In genomic region chr22:50343541-50343935, GRCh38 we compare ENCODE assay signal across 8 cellular contexts. TPM values are rescaled to one million over a fixed set of nuclear protein-coding genes. Genes with fewer than 3 reads are reported as not detected.
A peak's percentile ranks its signal among the peaks of the same experiment; 100 is the strongest.
DNase-seq lines count a peak whose midpoint lies in the region; ATAC-seq, FAIRE-seq and TF ChIP-seq lines count a peak whose summit lies in the region.

No MANE protein-coding gene starts in this region.

- CTCF ChIA-PET in CD8-positive, alpha-beta memory T cell (lab: Charles Lee) = interaction anchor here (1.0 kb wide), 1 partner anchor 277 kb away, joined by 5 read pairs; no protein-coding TSS in a partner anchor
- CTCF ChIA-PET in PC-3 (lab: Charles Lee) = no interaction called here

- H3K36me3 Mint-ChIP-seq in CD8-positive, alpha-beta memory T cell = peaks cover 0 to 1% (median 0%) of the 10 kb centered on the region in 3 donors

- peak overlapping the region; percentile 90 for H3K9ac ChIP-seq in PC-3 (ENCODE audit: low read length)

- peak overlapping the region; percentile 58 for H3K4me3 ChIP-seq in CD8-positive, alpha-beta memory T cell (ENCODE audit: low read length)
- H3K4me3 ChIP-seq in PC-3 (ENCODE audit: low read length) (peak overlapping the region; percentile 80), pancreas (peak overlapping the region; percentile 75 to 82 (median 78))

- POLR2A ChIA-PET in CD8-positive, alpha-beta memory T cell (lab: Charles Lee) = no interaction called here
- POLR2A ChIA-PET in PC-3 (lab: Charles Lee; ENCODE audit: unreplicated experiment) = no interaction called here

- peak in 1 of 5 donors; percentile 16 for DNase-seq in CD8-positive, alpha-beta memory T cell
- no peak for DNase-seq in PC-3
- no peak for DNase-seq in epithelial cell of prostate (ENCODE audit: low read depth, low spot score)
- peak in 1 of 6 donors; percentile 33 for DNase-seq in pancreas
- no peak for DNase-seq in MV-4-11 (lab: John Stamatoyannopoulos, UW)
- DNase-seq in SKM-1 (lab: John Stamatoyannopoulos, UW; ENCODE audit: unreplicated experiment) = no peak
- no peak for DNase-seq in activated CD4-positive, CD25-positive, alpha-beta regulatory T cell (lab: John Stamatoyannopoulos, UW)

- FAIRE-seq in pancreas (lab: Jason Lieb, UNC) = no peak

- peak overlapping the region; percentile 70 for H3K27ac ChIP-seq in CD8-positive, alpha-beta memory T cell (ENCODE audit: low read depth, low read length)
- H3K27ac ChIP-seq in PC-3 (ENCODE audit: low read length) (no peak overlapping the region), epithelial cell of prostate (peak overlapping the region; percentile 66), pancreas (peak overlapping the region in 1 of 4 donors; percentile 48)

- peak overlapping the region in 1 of 8 donors; percentile 85 for H3K27ac Mint-ChIP-seq in CD8-positive, alpha-beta memory T cell

- H3F3A ChIP-seq in PC-3 (ENCODE audit: low read length, unreplicated experiment) = no peaks in the 10 kb centered on the region

- 0 out of 2 replicates have a peak, but pooled peaks cover 4% of the 10 kb centered on the region for H4K20me1 ChIP-seq in PC-3 (ENCODE audit: low read length)

- no peaks in the 10 kb centered on the region for H3K27me3 Mint-ChIP-seq in CD8-positive, alpha-beta memory T cell

- H3K4me3 Mint-ChIP-seq in CD8-positive, alpha-beta memory T cell = peak overlapping the region in 5 of 7 donors; percentile 32 to 77 (median 75)

- 0 to 1% methylated on average over 5 to 9 of the region's 9 CpGs for WGBS in pancreas, 2 donors

- H3K36me3 ChIP-seq in CD8-positive, alpha-beta memory T cell (ENCODE audit: insufficient read depth, low read length) = no peaks in the 10 kb centered on the region
- H3K36me3 ChIP-seq in PC-3 (ENCODE audit: low read depth, low read length) = no peaks in the 10 kb centered on the region; the same call in 1 of the 2 replicates
- no peaks in the 10 kb centered on the region for H3K36me3 ChIP-seq in pancreas

- intact Hi-C loops in PC-3 (cut with micrococcal nuclease) = loop anchor here (5.0 kb wide), 2 partner anchors 71 to 91 kb away; partner anchors contain the start of genes HDAC10 and MAPK11
- intact Hi-C loops in pancreas (cut with DNase I) = loop anchor here in 1 of 3 donors (5.0 kb wide), 2 partner anchors 66 to 91 kb away; partner anchors contain the start of gene HDAC10

- no peaks in the 10 kb centered on the region for H3K9me3 ChIP-seq in CD8-positive, alpha-beta memory T cell (ENCODE audit: low read length)
- no peaks in the 10 kb centered on the region for H3K9me3 ChIP-seq in PC-3 (ENCODE audit: low read length)
- H3K9me3 ChIP-seq in pancreas = no peaks in the 10 kb centered on the region

- BruUV-seq in PC-3 (replicated peaks; lab: Mats Ljungman, UMichigan) = no TSS peak

- peaks cover 26% of the 10 kb centered on the region for H3K4me1 ChIP-seq in CD8-positive, alpha-beta memory T cell (ENCODE audit: insufficient read depth, low read length)
- H3K4me1 ChIP-seq in PC-3 (ENCODE audit: insufficient read depth, low read length) = no peaks in the 10 kb centered on the region
- H3K4me1 ChIP-seq in pancreas = no peaks in the 10 kb centered on the region

- ATAC-seq in PC-3 (no peak), pancreas (no peak), HG03457 (IDR thresholded peaks at IDR 0.05; ENCODE audit: unreplicated experiment) (no peak)

- H2AFZ ChIP-seq in PC-3 (ENCODE audit: low read length) = no peak overlapping the region

- no peaks in the 10 kb centered on the region for H3K9me2 ChIP-seq in PC-3 (replicated peaks; ENCODE audit: low read length)

- peaks cover 6 to 12% (median 11%) of the 10 kb centered on the region in 3 donors for H3K4me1 Mint-ChIP-seq in CD8-positive, alpha-beta memory T cell

- no peaks in the 10 kb centered on the region for H3K9me3 Mint-ChIP-seq in CD8-positive, alpha-beta memory T cell

- H3K4me2 ChIP-seq in PC-3 (ENCODE audit: low read length) = peak overlapping the region; percentile 69

- TF ChIP-seq CTCF in PC-3 (conservative IDR thresholded peaks at IDR 0.05; ENCODE audit: low read depth, low read length) (no peak), pancreas (IDR thresholded peaks at IDR 0.05) (no peak)

- no peaks in the 10 kb centered on the region for H3K27me3 ChIP-seq in CD8-positive, alpha-beta memory T cell (ENCODE audit: insufficient read depth, low read length, poor library complexity, severe bottlenecking)
- H3K27me3 ChIP-seq in PC-3 (ENCODE audit: low read length) (no peaks in the 10 kb centered on the region), pancreas (no peaks in the 10 kb centered on the region)

- H3K79me2 ChIP-seq in PC-3 (ENCODE audit: low read length) = peaks cover 25% of the 10 kb centered on the region

RNA-seq across cellular contexts. Expression of gene PPP6R2, which starts 0.4 kb away (rescaled TPM):
- 10 to 100 TPM; 49.7 to 55.9 TPM for total RNA-seq in CD8-positive, alpha-beta memory T cell
- 34.2 TPM for polyA plus RNA-seq in CD8-positive, alpha-beta memory T cell
- 46.2 and 54.0 TPM in 2 replicates for total RNA-seq in PC-3 (2014; rRNA removed)
- total RNA-seq in pancreas = 10 to 100 TPM; 21.1 to 28.7 (median 24.6) TPM
- polyA plus RNA-seq in pancreas = 10 to 100 TPM; 60.1 to 70.4 TPM

RNA-seq across cellular contexts. Expression of gene DENND6B, which starts 16.7 kb away (rescaled TPM):
- 1 to 10 TPM; 3.9 to 4.3 TPM for total RNA-seq in CD8-positive, alpha-beta memory T cell
- 0.67 TPM for polyA plus RNA-seq in CD8-positive, alpha-beta memory T cell
- total RNA-seq in PC-3 (2014; rRNA removed) = 1.1 and 1.7 TPM in 2 replicates
- 1 to 10 TPM; 4.3 to 9.5 (median 5.4) TPM for total RNA-seq in pancreas
- 10 to 100 TPM; 20.9 to 25.3 TPM for polyA plus RNA-seq in pancreas

RNA-seq across cellular contexts. Expression of gene PLXNB2, which starts 36.1 kb away (rescaled TPM):
- 10 to 100 TPM; 13.4 to 14.4 TPM for total RNA-seq in CD8-positive, alpha-beta memory T cell
- polyA plus RNA-seq in CD8-positive, alpha-beta memory T cell = 0.17 TPM
- total RNA-seq in PC-3 (2014; rRNA removed) (68.2 and 82.9 TPM in 2 replicates), pancreas (100 to 1,000 TPM in 5 of 6 donors, 10 to 100 TPM in 1; 89.3 to 168 (median 113) TPM)
- polyA plus RNA-seq in pancreas = 100 to 1,000 TPM; 191 to 216 TPM
